ENCODE assay signal across 25 cellular contexts in the genomic region with DNA sequence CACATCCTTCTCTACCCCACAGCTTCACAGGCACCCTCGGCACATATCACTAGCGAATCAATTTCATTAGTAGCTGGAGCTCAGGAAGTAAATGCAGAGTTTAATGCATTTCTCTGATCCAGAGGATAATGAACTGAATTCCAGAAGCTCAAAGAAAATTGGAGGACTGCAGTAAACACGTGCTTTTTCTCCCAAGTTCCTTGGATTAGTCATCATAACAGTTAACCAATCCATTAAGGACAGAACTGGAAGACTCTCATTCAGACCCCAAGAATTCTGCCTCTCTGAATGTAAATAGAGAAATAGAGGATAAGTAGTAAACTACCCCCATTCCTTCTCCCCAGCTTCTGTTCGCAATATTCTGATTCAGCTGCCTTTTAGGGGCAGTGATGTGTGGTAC. TPM values are rescaled to one million over a fixed set of nuclear protein-coding genes. Genes with fewer than 3 reads are reported as not detected.
DNase-seq lines count a peak whose midpoint lies in the region; ATAC-seq and TF ChIP-seq lines count a peak whose summit lies in the region.
"Had no signal": no experiment of that assay in that cellular context is flagged by ENCODE, and none has a peak within 500 bp of the region (broad histone marks: within the 10 kb centered on the region; RNA-seq: fewer than 3 reads in every experiment).

No MANE protein-coding gene starts in this region.

- no peaks in the 10 kb centered on the region for H3K9me3 Mint-ChIP-seq in activated naive CD8-positive, alpha-beta T cell treated with anti-CD3 and anti-CD28 coated beads for 36 hours
- H3K9me3 Mint-ChIP-seq: activated T-cell treated with anti-CD3 and anti-CD28 coated beads, Interleukin-2, amount 50 U/mL, for 4 hours; endodermal cell; nephron progenitor cell had no signal

- no peak for TF ChIP-seq CTCF in AG10803 (conservative IDR thresholded peaks at IDR 0.05; ENCODE audit: low read length)
- no peak for TF ChIP-seq CTCF in foreskin fibroblast (IDR thresholded peaks at IDR 0.05; ENCODE audit: low read depth, low read length)

- no peak for ATAC-seq in HG02678 (IDR thresholded peaks at IDR 0.05; ENCODE audit: unreplicated experiment)
- ATAC-seq: activated T-cell treated with anti-CD3 and anti-CD28 coated beads, Interleukin-2, amount 50 U/mL, for 4 hours; left ventricle myocardium superior; mucosa of descending colon had no signal

- peaks cover 14% of the 10 kb centered on the region for H3K36me3 Mint-ChIP-seq in activated naive CD8-positive, alpha-beta T cell treated with anti-CD3 and anti-CD28 coated beads for 36 hours

- H3K4me1 Mint-ChIP-seq in activated naive CD8-positive, alpha-beta T cell treated with anti-CD3 and anti-CD28 coated beads for 36 hours, result peaks cover 5% of the 10 kb centered on the region
- H3K4me1 Mint-ChIP-seq: endodermal cell, nephron progenitor cell had no signal

- no peaks in the 10 kb centered on the region for H3K27me3 Mint-ChIP-seq in activated naive CD8-positive, alpha-beta T cell treated with anti-CD3 and anti-CD28 coated beads for 36 hours

- no peak overlapping the region for H3K4me3 Mint-ChIP-seq in activated naive CD8-positive, alpha-beta T cell treated with anti-CD3 and anti-CD28 coated beads for 36 hours
- H3K4me3 Mint-ChIP-seq: activated T-cell treated with anti-CD3 and anti-CD28 coated beads, Interleukin-2, amount 50 U/mL, for 4 hours; endodermal cell; nephron progenitor cell had no signal

- H3K4me3 ChIP-seq in AG10803 (ENCODE audit: low read length) (no peak overlapping the region), foreskin fibroblast (ENCODE audit: low read depth in 1 of 2, low read length in 2 of 2) (no peak overlapping the region)
- H3K4me3 ChIP-seq: mucosa of descending colon, right atrium auricular region, SJSA1, smooth muscle cell, transverse colon had no signal

- peak overlapping the region; percentile 28 for H3K27ac Mint-ChIP-seq in activated naive CD8-positive, alpha-beta T cell treated with anti-CD3 and anti-CD28 coated beads for 36 hours

- peak; percentile 23 for DNase-seq in AG10803 (ENCODE audit: low read depth)
- DNase-seq in ELR (ENCODE audit: low read depth), result peak; percentile 49
- DNase-seq in activated naive CD8-positive, alpha-beta T cell treated with anti-CD3 and anti-CD28 coated beads for 36 hours, result no peak
- DNase-seq in foreskin fibroblast, result peak; percentile 7 to 38
- DNase-seq in medulla oblongata (ENCODE audit: extremely low spot score), result no peak
- no peak for DNase-seq in NCI-H2029 (lab: John Stamatoyannopoulos, UW)
- no peak for DNase-seq in NCI-H226
- DNase-seq: ACHN; activated naive CD4-positive, alpha-beta T cell treated with Interleukin-2 at 50 U/mL for 16 hours; activated T-cell treated with anti-CD3 and anti-CD28 coated beads, Interleukin-2, amount 50 U/mL, for 4 hours; central memory CD4-positive, alpha-beta T cell; left ventricle myocardium superior; mucosa of descending colon; NCI-H1417 treated with DMSO at 0.1 percent for 48 hours; NCI-H446 treated with DMSO at 0.1 percent for 48 hours; nephron progenitor cell; stimulated activated CD4-positive, alpha-beta T cell treated with anti-CD3 and anti-CD28 coated beads, Interleukin-1b, Interleukin-23, amount 100 ng/mL, for 48 hours; stimulated activated CD8-positive, alpha-beta memory T cell treated with anti-CD3 and anti-CD28 coated beads, Interleukin-4, amount 100 ng/mL, for 48 hours; T-helper 1 cell; transverse colon had no signal

RNA-seq across cellular contexts. Expression of a gene that starts 40.7 kb away (rescaled TPM):
- total RNA-seq in activated naive CD8-positive, alpha-beta T cell treated with anti-CD3 and anti-CD28 coated beads for 36 hours, result 10 to 100 TPM; 15.1 to 15.3 TPM

Comparison
In these comparisons a context has a peak if more than half of its experiments do, and no peak if none do; other contexts are left out.
1. DNase-seq: peak in AG10803 (single experiment), ELR (single experiment) and foreskin fibroblast (2 of 2); none in activated naive CD8-positive, alpha-beta T cell treated with anti-CD3 and anti-CD28 coated beads for 36 hours (single experiment), medulla oblongata (single experiment), NCI-H2029 (single experiment) and NCI-H226 (single experiment).